ENCODE assay signal across 19 cellular contexts in the genomic region with DNA sequence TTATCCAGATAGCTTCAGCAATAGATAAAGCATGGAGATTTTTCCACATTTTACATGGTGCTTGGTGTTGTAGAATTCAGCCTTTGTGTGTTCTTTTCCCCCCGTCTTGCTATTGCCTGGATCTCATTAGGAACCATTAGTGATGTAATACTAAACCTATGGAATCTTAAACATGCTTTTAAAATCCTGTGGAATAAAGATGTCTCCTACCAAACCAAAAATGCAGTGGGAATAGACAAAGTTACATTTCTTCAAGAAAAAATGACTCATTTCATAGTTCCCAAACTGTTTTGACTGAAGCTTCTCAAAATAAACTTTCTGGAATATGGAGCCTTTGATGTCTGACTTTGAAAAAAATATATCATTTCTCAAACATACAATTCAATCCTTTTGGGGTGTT. TPM values are rescaled to one million over a fixed set of nuclear protein-coding genes. Genes with fewer than 3 reads are reported as not detected.
A peak's percentile ranks its signal among the peaks of the same experiment; 100 is the strongest.
DNase-seq lines count a peak whose midpoint lies in the region; ATAC-seq, FAIRE-seq and TF ChIP-seq lines count a peak whose summit lies in the region.
"Had no signal": no experiment of that assay in that cellular context is flagged by ENCODE, and none has a peak within 500 bp of the region (broad histone marks: within the 10 kb centered on the region; RNA-seq: fewer than 3 reads in every experiment).

No MANE protein-coding gene starts in this region.

- H3K36me3 Mint-ChIP-seq in mesothelial cell of epicardium = peaks cover 18% of the 10 kb centered on the region

- peaks cover 6% of the 10 kb centered on the region; the same call in 1 of the 2 replicates for H3K36me3 ChIP-seq in ACC112 (ENCODE audit: insufficient read depth, low read length)
- H3K36me3 ChIP-seq: gastrocnemius medialis had no signal

- ATAC-seq in GM21786 (IDR thresholded peaks at IDR 0.05; ENCODE audit: unreplicated experiment) = no peak
- ATAC-seq: A549, gastrocnemius medialis had no signal

- H3K4me1 ChIP-seq in ACC112 (ENCODE audit: control insufficient read depth, insufficient read depth, low read length, unreplicated experiment) = peaks cover 38% of the 10 kb centered on the region
- H3K4me1 ChIP-seq: A549, gastrocnemius medialis had no signal

- H3K4me3 Mint-ChIP-seq in mesothelial cell of epicardium = no peak overlapping the region

- H2AFZ ChIP-seq in ACC112 (ENCODE audit: low read length, unreplicated experiment) = no peak overlapping the region

- DNase-seq in M059J (ENCODE audit: low read depth) (peak; percentile 60), mesothelial cell of epicardium (ENCODE audit: low spot score in 2 of 2, unreplicated experiment in 2 of 2) (no peak), Kasumi-1 (lab: John Stamatoyannopoulos, UW) (no peak), NCI-H524 (lab: John Stamatoyannopoulos, UW) (no peak), SIG-M5 (lab: John Stamatoyannopoulos, UW) (no peak)
- DNase-seq: dorsolateral prefrontal cortex, gastrocnemius medialis, Karpas-422, NCI-H187, NCI-H446 treated with DMSO at 0.1 percent for 48 hours, substantia nigra had no signal

- FAIRE-seq in endometrium (lab: Jason Lieb, UNC) = peak; percentile 62
- FAIRE-seq: A549, D721Med had no signal

- H3K27ac ChIP-seq in ACC112 (ENCODE audit: low read depth, low read length) = peak overlapping the region; percentile 57
- H3K27ac ChIP-seq: A549, gastrocnemius medialis, SK-N-MC, VCaP had no signal

- H3K27ac Mint-ChIP-seq in mesothelial cell of epicardium = peak overlapping the region; percentile 79
- H3K27ac Mint-ChIP-seq: activated T-helper 2 cell treated with anti-CD3 and anti-CD28 coated beads, Interferon-gamma antibody, Interleukin-2, Interleukin-4, amounts not matched to agents 10 μg/mL and 5 μg/mL and 100 μg/mL, durations not matched to agents 14 hours and 24 hours and 36 hours had no signal

- peaks cover 45% of the 10 kb centered on the region for H3K4me1 Mint-ChIP-seq in mesothelial cell of epicardium

- peaks cover 3% of the 10 kb centered on the region for H3K9me3 Mint-ChIP-seq in mesothelial cell of epicardium
- H3K9me3 Mint-ChIP-seq: activated T-helper 2 cell treated with anti-CD3 and anti-CD28 coated beads, Interferon-gamma antibody, Interleukin-2, Interleukin-4, amounts not matched to agents 10 μg/mL and 5 μg/mL and 100 μg/mL, durations not matched to agents 14 hours and 24 hours and 36 hours had no signal

- H3K27me3 ChIP-seq in ACC112 (ENCODE audit: insufficient read depth, low read length) = no peaks in the 10 kb centered on the region
- H3K27me3 ChIP-seq: dorsolateral prefrontal cortex, gastrocnemius medialis had no signal

- H3K4me3 ChIP-seq in ACC112 (ENCODE audit: low read depth, low read length) = no peak overlapping the region
- H3K4me3 ChIP-seq: A549, dorsolateral prefrontal cortex, gastrocnemius medialis, SK-N-MC had no signal

- no peaks in the 10 kb centered on the region for H3K27me3 Mint-ChIP-seq in mesothelial cell of epicardium (ENCODE audit: low read depth)

- no peak for TF ChIP-seq CTCF in mesothelial cell of epicardium (IDR thresholded peaks at IDR 0.05; ENCODE audit: unreplicated experiment)

- peaks cover 54% of the 10 kb centered on the region for H3K79me2 ChIP-seq in ACC112 (ENCODE audit: control insufficient read depth, insufficient read depth, low read length, unreplicated experiment)

RNA-seq across cellular contexts. Expression of gene CALD1, which starts 44.0 kb away (rescaled TPM):
- total RNA-seq in M059J (2014; rRNA removed; shearing (Covaris generic)) = 243 and 296 TPM in 2 replicates
- total RNA-seq in mesothelial cell of epicardium = 191 to 211 TPM (median 194 TPM) in 3 replicates
